18 cellular contexts compared by ENCODE assay signal in genomic region chr17:17787568-17787967, GRCh38. TPM values are rescaled to one million over a fixed set of nuclear protein-coding genes. Genes with fewer than 3 reads are reported as not detected.
DNase-seq lines count a peak whose midpoint lies in the region; ATAC-seq and TF ChIP-seq lines count a peak whose summit lies in the region.
"Had no signal": no experiment of that assay in that cellular context is flagged by ENCODE, and none has a peak within 500 bp of the region (broad histone marks: within the 10 kb centered on the region; RNA-seq: fewer than 3 reads in every experiment).

No MANE protein-coding gene starts in this region.

- no peak for ATAC-seq in HG03432 (IDR thresholded peaks at IDR 0.05; ENCODE audit: unreplicated experiment)
- ATAC-seq: A549 had no signal

- TF ChIP-seq CTCF in C4-2B (conservative IDR thresholded peaks at IDR 0.05) (no peak), brain (conservative IDR thresholded peaks at IDR 0.05) (no peak), progenitor cell of endocrine pancreas (IDR thresholded peaks at IDR 0.05; ENCODE audit: unreplicated experiment) (no peak), SK-N-SH (IDR thresholded peaks at IDR 0.05) (no peak)

- H3K27ac ChIP-seq in C4-2B (peak overlapping the region; percentile 87; the same call in 1 of the 2 replicates), Karpas-422 (ENCODE audit: low read length) (peak overlapping the region; percentile 100), SK-N-SH (ENCODE audit: low read depth in 2 of 2, low read length in 1 of 2) (peak overlapping the region in 1 of 2 experiments; percentile 96; a peak in 2 of 4 replicates)
- H3K27ac ChIP-seq: PC-9 had no signal

- H3K36me3 Mint-ChIP-seq in brain (no peaks in the 10 kb centered on the region), progenitor cell of endocrine pancreas (ENCODE audit: insufficient read depth) (no peaks in the 10 kb centered on the region)

- peaks cover 79% of the 10 kb centered on the region for H3K79me2 ChIP-seq in Karpas-422 (ENCODE audit: low read length)
- peaks cover 39% of the 10 kb centered on the region for H3K79me2 ChIP-seq in SK-N-SH (ENCODE audit: insufficient read depth)

- H2AFZ ChIP-seq in Karpas-422 (ENCODE audit: low read length) (no peak overlapping the region), SK-N-SH (ENCODE audit: low read depth) (no peak overlapping the region)
- H2AFZ ChIP-seq: PC-9 had no signal

- H3K9me3 Mint-ChIP-seq in brain (no peaks in the 10 kb centered on the region), progenitor cell of endocrine pancreas (ENCODE audit: low read depth) (no peaks in the 10 kb centered on the region)

- H3K9ac ChIP-seq in Karpas-422 (ENCODE audit: low read length) (0 out of 2 replicates have a peak overlapping the region, but pooled peaks have one; percentile 1), SK-N-SH (no peak overlapping the region)

- H3K9me2 ChIP-seq in Karpas-422 (replicated peaks; ENCODE audit: insufficient read depth, low read length) (no peaks in the 10 kb centered on the region), SK-N-SH (no peaks in the 10 kb centered on the region)

- H3K4me1 ChIP-seq in Karpas-422 (ENCODE audit: low read length) (peaks cover 65% of the 10 kb centered on the region), SK-N-SH (ENCODE audit: control insufficient read depth in 1 of 2, insufficient read depth in 2 of 2, low read depth in 1 of 2, low read length in 1 of 2) (peaks cover 41 to 92% of the 10 kb centered on the region in 2 experiments)

- POLR2A ChIA-PET in SK-N-SH (lab: Yijun Ruan, JAX) = no interaction called here

- H3K27me3 ChIP-seq in Karpas-422 (ENCODE audit: low read length) = no peaks in the 10 kb centered on the region
- H3K27me3 ChIP-seq in SK-N-SH (ENCODE audit: insufficient read depth) = no peaks in the 10 kb centered on the region

- CTCF ChIA-PET in SK-N-SH (lab: Yijun Ruan, JAX) = interaction anchor here (0.8 to 4.3 kb wide), 8 partner anchors 17 to 132 kb away, joined by 3 to 22 read pairs (median 4); partner anchors contain the start of gene RAI1

- H3K36me3 ChIP-seq in Karpas-422 (ENCODE audit: insufficient read depth, low read length) = no peaks in the 10 kb centered on the region
- no peaks in the 10 kb centered on the region for H3K36me3 ChIP-seq in SK-N-SH (replicated peaks in 1 of 2; ENCODE audit: control insufficient read depth in 1 of 2, insufficient read depth in 2 of 2, low read length in 1 of 2)

- H3K9me3 ChIP-seq in Karpas-422 (ENCODE audit: low read length) = no peaks in the 10 kb centered on the region
- H3K9me3 ChIP-seq in SK-N-SH = no peaks in the 10 kb centered on the region
- H3K9me3 ChIP-seq: A549 had no signal

- H3F3A ChIP-seq in SK-N-SH (replicated peaks; ENCODE audit: insufficient read depth) = peaks cover 9% of the 10 kb centered on the region

- H3K4me1 Mint-ChIP-seq in brain (peaks cover 90% of the 10 kb centered on the region), progenitor cell of endocrine pancreas (ENCODE audit: low read depth) (peaks cover 67% of the 10 kb centered on the region)

- DNase-seq in Karpas-422 (no peak), progenitor cell of endocrine pancreas (ENCODE audit: low spot score, unreplicated experiment) (no peak), GF-D8 (lab: John Stamatoyannopoulos, UW) (no peak), SK-N-SH (no peak)
- DNase-seq: DMS 273 treated with DMSO at 0.1 percent for 48 hours, DND-41, IMR-90, Kasumi-1, NCI-H1105, NCI-H1694 treated with DMSO at 0.1 percent for 48 hours, NCI-H2107, NCI-H510A, NCI-H774, PC-9 had no signal

- no peak overlapping the region for H3K4me2 ChIP-seq in Karpas-422 (ENCODE audit: low read depth, low read length, poor library complexity, severe bottlenecking)
- H3K4me2 ChIP-seq in SK-N-SH = no peak overlapping the region
- H3K4me2 ChIP-seq: A549, PC-9 had no signal

- peaks cover 6% of the 10 kb centered on the region for H3K27me3 Mint-ChIP-seq in brain
- no peaks in the 10 kb centered on the region for H3K27me3 Mint-ChIP-seq in progenitor cell of endocrine pancreas

- WGBS in SK-N-SH (ENCODE audit: low lambda C conversion rate) = 100% methylated on average over 1 of the region's 7 CpGs

- no peaks in the 10 kb centered on the region; the same call in 1 of the 2 replicates for H4K20me1 ChIP-seq in Karpas-422 (ENCODE audit: insufficient read depth, low read depth, low read length)
- H4K20me1 ChIP-seq in SK-N-SH (ENCODE audit: insufficient read depth) = peaks cover 92% of the 10 kb centered on the region

- no peak for TF ChIP-seq RAD21 in SK-N-SH (IDR thresholded peaks at IDR 0.05; ENCODE audit: low read length)

- H3K4me3 Mint-ChIP-seq in brain = no peak overlapping the region
- no peak overlapping the region for H3K4me3 Mint-ChIP-seq in progenitor cell of endocrine pancreas (ENCODE audit: low read depth)

- H3K27ac Mint-ChIP-seq in brain = peak overlapping the region in 3 of 5 experiments; percentile 31 to 96 (median 52)
- H3K27ac Mint-ChIP-seq in progenitor cell of endocrine pancreas = peak overlapping the region; percentile 63

- no peak for TF ChIP-seq EP300 in SK-N-SH (IDR thresholded peaks at IDR 0.05; ENCODE audit: borderline replicate concordance in 1 of 2, low read depth in 1 of 2, low read length in 1 of 2)

- H3K4me3 ChIP-seq in Karpas-422 (ENCODE audit: low read length) (no peak overlapping the region), SK-N-SH (ENCODE audit: low read depth in 2 of 2, low read length in 1 of 2) (no peak overlapping the region)
- H3K4me3 ChIP-seq: A549, PC-9 had no signal

TF ChIP-seq in SK-N-SH, 30 proteins besides CTCF, POLR2A, EP300 and RAD21 (continues in another document):
- TF ChIP-seq, protein P1, sequence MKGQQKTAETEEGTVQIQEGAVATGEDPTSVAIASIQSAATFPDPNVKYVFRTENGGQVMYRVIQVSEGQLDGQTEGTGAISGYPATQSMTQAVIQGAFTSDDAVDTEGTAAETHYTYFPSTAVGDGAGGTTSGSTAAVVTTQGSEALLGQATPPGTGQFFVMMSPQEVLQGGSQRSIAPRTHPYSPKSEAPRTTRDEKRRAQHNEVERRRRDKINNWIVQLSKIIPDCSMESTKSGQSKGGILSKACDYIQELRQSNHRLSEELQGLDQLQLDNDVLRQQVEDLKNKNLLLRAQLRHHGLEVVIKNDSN (IDR thresholded peaks at IDR 0.05; ENCODE audit: borderline replicate concordance, low read depth) = no peak
- no peak for TF ChIP-seq MAX (IDR thresholded peaks at IDR 0.05; ENCODE audit: low read depth)
- TF ChIP-seq FOSL2 (IDR thresholded peaks at IDR 0.05; ENCODE audit: borderline replicate concordance, low read depth) = no peak
- TF ChIP-seq, protein P2, sequence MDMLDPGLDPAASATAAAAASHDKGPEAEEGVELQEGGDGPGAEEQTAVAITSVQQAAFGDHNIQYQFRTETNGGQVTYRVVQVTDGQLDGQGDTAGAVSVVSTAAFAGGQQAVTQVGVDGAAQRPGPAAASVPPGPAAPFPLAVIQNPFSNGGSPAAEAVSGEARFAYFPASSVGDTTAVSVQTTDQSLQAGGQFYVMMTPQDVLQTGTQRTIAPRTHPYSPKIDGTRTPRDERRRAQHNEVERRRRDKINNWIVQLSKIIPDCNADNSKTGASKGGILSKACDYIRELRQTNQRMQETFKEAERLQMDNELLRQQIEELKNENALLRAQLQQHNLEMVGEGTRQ (IDR thresholded peaks at IDR 0.05; ENCODE audit: borderline replicate concordance, low read depth, low read length) = no peak
- TF ChIP-seq, protein P3, sequence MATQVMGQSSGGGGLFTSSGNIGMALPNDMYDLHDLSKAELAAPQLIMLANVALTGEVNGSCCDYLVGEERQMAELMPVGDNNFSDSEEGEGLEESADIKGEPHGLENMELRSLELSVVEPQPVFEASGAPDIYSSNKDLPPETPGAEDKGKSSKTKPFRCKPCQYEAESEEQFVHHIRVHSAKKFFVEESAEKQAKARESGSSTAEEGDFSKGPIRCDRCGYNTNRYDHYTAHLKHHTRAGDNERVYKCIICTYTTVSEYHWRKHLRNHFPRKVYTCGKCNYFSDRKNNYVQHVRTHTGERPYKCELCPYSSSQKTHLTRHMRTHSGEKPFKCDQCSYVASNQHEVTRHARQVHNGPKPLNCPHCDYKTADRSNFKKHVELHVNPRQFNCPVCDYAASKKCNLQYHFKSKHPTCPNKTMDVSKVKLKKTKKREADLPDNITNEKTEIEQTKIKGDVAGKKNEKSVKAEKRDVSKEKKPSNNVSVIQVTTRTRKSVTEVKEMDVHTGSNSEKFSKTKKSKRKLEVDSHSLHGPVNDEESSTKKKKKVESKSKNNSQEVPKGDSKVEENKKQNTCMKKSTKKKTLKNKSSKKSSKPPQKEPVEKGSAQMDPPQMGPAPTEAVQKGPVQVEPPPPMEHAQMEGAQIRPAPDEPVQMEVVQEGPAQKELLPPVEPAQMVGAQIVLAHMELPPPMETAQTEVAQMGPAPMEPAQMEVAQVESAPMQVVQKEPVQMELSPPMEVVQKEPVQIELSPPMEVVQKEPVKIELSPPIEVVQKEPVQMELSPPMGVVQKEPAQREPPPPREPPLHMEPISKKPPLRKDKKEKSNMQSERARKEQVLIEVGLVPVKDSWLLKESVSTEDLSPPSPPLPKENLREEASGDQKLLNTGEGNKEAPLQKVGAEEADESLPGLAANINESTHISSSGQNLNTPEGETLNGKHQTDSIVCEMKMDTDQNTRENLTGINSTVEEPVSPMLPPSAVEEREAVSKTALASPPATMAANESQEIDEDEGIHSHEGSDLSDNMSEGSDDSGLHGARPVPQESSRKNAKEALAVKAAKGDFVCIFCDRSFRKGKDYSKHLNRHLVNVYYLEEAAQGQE (IDR thresholded peaks at IDR 0.05; ENCODE audit: low read depth, low read length) = no peak
- no peak for TF ChIP-seq FOXJ3 (CRISPR knock-in tag; IDR thresholded peaks at IDR 0.05)
- TF ChIP-seq ELF1 (IDR thresholded peaks at IDR 0.05) = no peak
- no peak for TF ChIP-seq FOXM1 (IDR thresholded peaks at IDR 0.05; ENCODE audit: low read depth)
- TF ChIP-seq MEF2A (IDR thresholded peaks at IDR 0.05; ENCODE audit: borderline replicate concordance, low read depth) = no peak
- no peak for TF ChIP-seq RFX5 (IDR thresholded peaks at IDR 0.05; ENCODE audit: low read length)
- TF ChIP-seq TCF12 (IDR thresholded peaks at IDR 0.05) = no peak

RNA-seq across cellular contexts. Expression of gene SREBF1, which starts 49.2 kb away (rescaled TPM):
- total RNA-seq in Karpas-422 (2014; rRNA removed; shearing (Covaris generic); ENCODE audit: low replicate concordance) = 52.0 and 103 TPM in 2 replicates
- polyA plus RNA-seq in brain (ENCODE audit: insufficient read depth, low read depth, low replicate concordance) (39.4 TPM), SK-N-SH (2012; rRNA removed) (15.9 and 20.4 TPM in 2 replicates)
- 85.0 and 98.9 TPM in 2 replicates for total RNA-seq in progenitor cell of endocrine pancreas
- 5.3 and 8.6 TPM in 2 replicates for polyA plus RNA-seq in SK-N-SH (2012; cell fraction: cytosol; rRNA removed)
- 92.2 and 140 TPM in 2 replicates for polyA plus RNA-seq in SK-N-SH (2012; cell fraction: nucleus; rRNA removed)
